In the genomic region with DNA sequence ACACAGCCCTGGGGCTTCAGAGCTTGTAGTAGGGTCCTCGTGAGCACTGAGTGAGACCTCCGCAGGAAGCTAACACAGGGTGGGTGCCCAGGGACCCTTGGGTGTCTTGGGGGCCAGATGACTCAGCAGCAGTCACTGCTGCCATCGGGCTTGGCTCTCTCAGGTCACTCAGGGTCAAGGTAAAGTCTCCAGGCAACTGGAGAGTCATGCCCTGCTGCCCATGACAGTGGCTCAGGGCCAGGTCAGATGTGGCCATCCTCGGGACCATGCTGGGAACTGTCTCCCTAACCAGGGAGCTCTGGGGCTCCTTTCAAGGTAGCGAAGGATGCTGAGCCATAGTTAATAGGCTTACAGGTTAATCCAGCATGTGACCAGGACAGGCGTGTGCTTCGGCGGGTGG, we compare ENCODE assay signal across 25 cellular contexts. TPM values are rescaled to one million over a fixed set of nuclear protein-coding genes. Genes with fewer than 3 reads are reported as not detected.
"Had no signal": no experiment of that assay in that cellular context is flagged by ENCODE, and none has a peak within 500 bp of the region (broad histone marks: within the 10 kb centered on the region; RNA-seq: fewer than 3 reads in every experiment).

No MANE protein-coding gene starts in this region.

- DNase-seq: effector memory CD8-positive, alpha-beta T cell; gastrocnemius medialis; heart right ventricle; islet precursor cell; left cardiac atrium; mammary epithelial cell; stimulated activated CD4-positive, alpha-beta T cell treated with anti-CD3 and anti-CD28 coated beads, Interleukin-12 subunit alpha, Interleukin-12 subunit beta, amount 100 ng/mL, for 4 hours; stimulated activated naive CD4-positive, alpha-beta T cell; stomach; substantia nigra; transverse colon had no signal

- H3K9me3 ChIP-seq: gastrocnemius medialis, neutrophil, stomach, thoracic aorta, transverse colon had no signal

- ATAC-seq: effector memory CD8-positive, alpha-beta T cell; gastrocnemius medialis; left cardiac atrium; naive thymus-derived CD8-positive, alpha-beta T cell; sciatic nerve had no signal

- H3K4me1 ChIP-seq: esophagus muscularis mucosa, gastrocnemius medialis, heart right ventricle, stomach had no signal

- H3K27ac ChIP-seq: epithelial cell of prostate, esophagus muscularis mucosa, gastrocnemius medialis, heart right ventricle, neutrophil, skin epidermis, stomach, thoracic aorta, transverse colon had no signal

- H3K4me3 ChIP-seq: esophagus muscularis mucosa, gastrocnemius medialis, heart right ventricle, skin epidermis, stomach, thoracic aorta, transverse colon had no signal

RNA-seq across cellular contexts. Expression of gene SLC22A11, which starts 9.1 kb away (rescaled TPM):
- total RNA-seq: esophagus muscularis mucosa; fibroblast of villous mesenchyme; gastrocnemius medialis; heart right ventricle; left cardiac atrium; mammary epithelial cell; mesenteric fat pad; mononuclear cell; naive thymus-derived CD8-positive, alpha-beta T cell; osteocyte; pulmonary artery endothelial cell; sciatic nerve; stomach; thoracic aorta; transverse colon had no signal
- polyA plus RNA-seq: heart right ventricle; mammary epithelial cell; naive thymus-derived CD8-positive, alpha-beta T cell; neural cell; stomach had no signal

RNA-seq across cellular contexts. Expression of gene SLC22A12, which starts 44.4 kb away (rescaled TPM):
- total RNA-seq: esophagus muscularis mucosa; fibroblast of villous mesenchyme; gastrocnemius medialis; heart right ventricle; left cardiac atrium; mammary epithelial cell; mononuclear cell; naive thymus-derived CD8-positive, alpha-beta T cell; osteocyte; pulmonary artery endothelial cell; sciatic nerve; stomach; thoracic aorta; transverse colon; ureter had no signal
- polyA plus RNA-seq: heart right ventricle; mammary epithelial cell; naive thymus-derived CD8-positive, alpha-beta T cell; neural cell; stomach had no signal
